ENCODE assay signal across 29 cellular contexts in the genomic region with DNA sequence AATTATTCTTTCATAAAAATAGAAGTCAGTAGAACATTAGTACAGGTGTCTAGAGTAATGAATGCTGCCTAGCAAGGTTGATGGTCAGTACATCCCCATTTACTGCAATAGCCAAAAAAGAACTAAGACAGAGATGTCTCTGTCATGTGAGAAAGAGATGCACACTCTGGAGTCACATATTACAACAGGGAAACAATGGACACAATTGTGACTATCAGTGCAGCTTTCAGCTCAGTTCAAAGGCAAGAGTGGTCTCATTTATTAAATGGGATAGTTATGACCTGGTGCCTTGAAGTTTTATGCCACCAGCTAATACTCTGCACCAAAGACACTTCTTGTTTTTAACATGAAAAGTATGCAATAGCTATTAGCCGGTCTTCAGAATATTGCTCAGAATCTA.
"Had no signal": no experiment of that assay in that cellular context is flagged by ENCODE, and none has a peak within 500 bp of the region (broad histone marks: within the 10 kb centered on the region; RNA-seq: fewer than 3 reads in every experiment).

No MANE protein-coding gene starts in this region.

- H3K9me3 ChIP-seq: left lung, lower lobe of right lung, pancreas, psoas muscle, right atrium auricular region, right lobe of liver, testis, thyroid gland, transverse colon, upper lobe of left lung, vagina had no signal

- H3K4me3 ChIP-seq: left lung, lower lobe of right lung, pancreas, psoas muscle, right atrium auricular region, right lobe of liver, smooth muscle cell, testis, thyroid gland, transverse colon, upper lobe of left lung, vagina had no signal

- H3K4me2 ChIP-seq: smooth muscle cell had no signal

- H3K27ac ChIP-seq: left lung, lower lobe of right lung, pancreas, psoas muscle, right atrium auricular region, right lobe of liver, testis, thyroid gland, transverse colon, upper lobe of left lung, vagina had no signal

- H3K4me1 ChIP-seq: left lung, lower lobe of right lung, pancreas, psoas muscle, right atrium auricular region, right lobe of liver, thyroid gland, transverse colon, upper lobe of left lung, vagina had no signal

- H3K27me3 ChIP-seq: left lung, pancreas, right atrium auricular region, right lobe of liver, testis, thyroid gland, transverse colon, upper lobe of left lung, vagina had no signal

- ATAC-seq: left colon; left lung; lower lobe of right lung; naive thymus-derived CD4-positive, alpha-beta T cell; natural killer cell treated with Interleukin-12 subunit alpha and Interleukin-12 subunit beta and Interleukin-15 and Interleukin-18, amount 100 ng/mL, for 72 hours; pancreas; psoas muscle; right lobe of liver; stimulated activated memory B cell treated with anti-CD40 and anti-IgM and Interleukin-4, amounts not matched to agents 10 μg/mL and 1 μg/mL and 100 μg/mL, for 72 hours; stimulated activated naive CD8-positive, alpha-beta T cell treated with anti-CD3 and anti-CD28 coated beads, Interleukin-15, amount 100 ng/mL, for 72 hours had no signal

- DNase-seq: hypothalamus; immature natural killer cell; kidney; left colon; left lung; lower lobe of right lung; mammary epithelial cell; mesendoderm; naive thymus-derived CD4-positive, alpha-beta T cell; nucleus accumbens; pancreas; psoas muscle; right lobe of liver; stimulated activated CD4-positive, alpha-beta T cell treated with anti-CD3 and anti-CD28 coated beads, Interleukin-1b, Interleukin-23, amount 100 ng/mL, for 48 hours; stimulated activated CD4-positive, alpha-beta T cell treated with anti-CD3 and anti-CD28 coated beads, Interleukin-2, amount 100 ng/mL, for 48 hours; stimulated activated CD4-positive, alpha-beta T cell treated with anti-CD3 and anti-CD28 coated beads, Interleukin-4, amount 100 ng/mL, for 4 hours; stimulated activated CD8-positive, alpha-beta memory T cell treated with anti-CD3 and anti-CD28 coated beads, Interleukin-4, amount 100 ng/mL, for 48 hours; stimulated activated naive CD4-positive, alpha-beta T cell treated with Interleukin-2 at 50 U/mL for 16 hours; stimulated activated naive CD8-positive, alpha-beta T cell treated with anti-CD3 and anti-CD28 coated beads, Interleukin-15, amount 100 ng/mL, for 72 hours; testis; thyroid gland; transverse colon; upper lobe of left lung had no signal

- FAIRE-seq: islet of Langerhans, kidney, pancreas had no signal
